Comparison of ENCODE assay signal across 15 cellular contexts in the genomic region with DNA sequence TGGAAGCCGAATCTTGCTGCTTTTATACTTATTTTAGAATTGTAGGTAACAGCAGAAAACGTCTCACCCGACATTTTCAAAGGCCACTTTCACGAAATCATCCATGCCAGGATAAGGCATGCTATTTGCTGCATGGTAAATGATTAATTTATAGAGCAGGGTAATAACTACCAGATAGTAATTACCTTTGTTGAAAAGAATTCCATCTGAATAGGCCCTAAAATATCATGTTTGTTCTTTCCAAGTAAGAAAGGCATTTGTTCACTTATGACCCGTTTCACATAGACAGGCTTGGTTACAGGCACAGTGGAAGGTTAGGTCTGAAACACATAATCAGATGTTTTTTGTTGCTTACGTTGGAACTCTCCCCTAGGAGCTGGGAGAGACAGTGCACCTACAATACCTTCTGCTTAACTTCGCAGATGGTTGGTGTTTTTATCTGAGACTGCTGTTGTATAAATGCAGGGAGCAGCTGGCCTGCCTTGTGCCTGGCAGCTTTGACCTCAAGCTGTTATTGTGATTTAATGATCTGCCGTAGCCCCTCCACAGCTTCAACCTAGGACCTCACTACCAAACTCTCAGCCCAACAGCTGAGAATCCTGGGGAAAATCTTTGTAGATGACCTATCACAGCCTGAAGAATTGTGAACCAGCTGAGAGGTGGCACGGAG. TPM values are rescaled to one million over a fixed set of nuclear protein-coding genes. Genes with fewer than 3 reads are reported as not detected.
DNase-seq lines count a peak whose midpoint lies in the region; ATAC-seq and TF ChIP-seq lines count a peak whose summit lies in the region.
"Had no signal": no experiment of that assay in that cellular context is flagged by ENCODE, and none has a peak within 500 bp of the region (broad histone marks: within the 10 kb centered on the region; RNA-seq: fewer than 3 reads in every experiment).

No MANE protein-coding gene starts in this region.

- no peaks in the 10 kb centered on the region for H3K9me3 Mint-ChIP-seq in activated naive CD4-positive, alpha-beta T cell treated with anti-CD3 and anti-CD28 coated beads, Interleukin-2, amount 50 U/mL, for 72 hours
- H3K9me3 Mint-ChIP-seq: stimulated activated memory B cell treated with anti-CD40 and anti-IgM and Interleukin-4, amounts not matched to agents 10 μg/mL and 1 μg/mL and 100 μg/mL, for 72 hours; T-cell had no signal

- peak overlapping the region; percentile 76 for H3K4me2 ChIP-seq in BLaER1

- peaks cover 6% of the 10 kb centered on the region; the same call in 1 of the 2 replicates for H3K27me3 ChIP-seq in BLaER1

- H3K9ac ChIP-seq in BLaER1, result no peak overlapping the region
- H3K9ac ChIP-seq: BLaER1 treated with 17β-estradiol and CSF1 and Interleukin-3, amounts not matched to agents 10 nM and 100 nM had no signal

- H3K4me1 ChIP-seq in BLaER1 (peaks cover 26% of the 10 kb centered on the region), mucosa of descending colon (ENCODE audit: low read depth) (peaks cover 29% of the 10 kb centered on the region)

- H3K9me3 ChIP-seq in BLaER1, result no peaks in the 10 kb centered on the region
- no peaks in the 10 kb centered on the region for H3K9me3 ChIP-seq in mucosa of descending colon
- H3K9me3 ChIP-seq in T-helper 17 cell (ENCODE audit: control insufficient read depth, low read length, poor library complexity, severe bottlenecking), result peaks cover 2% of the 10 kb centered on the region
- H3K9me3 ChIP-seq: esophagus squamous epithelium had no signal

- no peaks in the 10 kb centered on the region for H3K36me3 ChIP-seq in BLaER1
- H3K36me3 ChIP-seq in mucosa of descending colon (ENCODE audit: low read depth), result no peaks in the 10 kb centered on the region
- H3K36me3 ChIP-seq: BLaER1 treated with 17β-estradiol and CSF1 and Interleukin-3, amounts not matched to agents 10 nM and 100 nM had no signal

- H3K4me3 Mint-ChIP-seq in T-helper 17 cell, result no peak overlapping the region
- H3K4me3 Mint-ChIP-seq: stimulated activated memory B cell treated with anti-CD40 and anti-IgM and Interleukin-4, amounts not matched to agents 10 μg/mL and 1 μg/mL and 100 μg/mL, for 72 hours had no signal

- ATAC-seq in mucosa of descending colon (peak; percentile 31), T-helper 17 cell (no peak), HG03159 (IDR thresholded peaks at IDR 0.05; ENCODE audit: unreplicated experiment) (no peak)
- ATAC-seq in activated naive CD4-positive, alpha-beta T cell treated with anti-CD3 and anti-CD28 coated beads, Interleukin-2, amount 50 U/mL, for 72 hours, result no peak
- ATAC-seq: stimulated activated memory B cell treated with anti-CD40 and anti-IgM and Interleukin-4, amounts not matched to agents 10 μg/mL and 1 μg/mL and 100 μg/mL, for 72 hours; T-cell had no signal

- intact Hi-C loops in mucosa of descending colon (cut with DNase I, micrococcal nuclease), result no loop called here

- H3K27me3 Mint-ChIP-seq in T-helper 17 cell, result peaks cover 62% of the 10 kb centered on the region

- no peak for TF ChIP-seq CTCF in mucosa of descending colon (IDR thresholded peaks at IDR 0.05)

- H3K27ac ChIP-seq in BLaER1, result no peak overlapping the region
- H3K27ac ChIP-seq: BLaER1 treated with 17β-estradiol and CSF1 and Interleukin-3, amounts not matched to agents 10 nM and 100 nM had no signal

- DNase-seq in HuH-7.5 (ENCODE audit: low spot score) (peak; percentile 25), cerebellar cortex (ENCODE audit: low spot score) (peak; percentile 11), mucosa of descending colon (peak in 1 of 3 donors; percentile 22), T-helper 17 cell (no peak), NCI-H1048 (lab: John Stamatoyannopoulos, UW) (no peak)
- no peak for DNase-seq in activated naive CD4-positive, alpha-beta T cell treated with anti-CD3 and anti-CD28 coated beads, Interleukin-2, amount 50 U/mL, for 72 hours (ENCODE audit: low spot score in 2 of 2)
- DNase-seq: activated CD4-positive, alpha-beta T cell treated with anti-CD3 and anti-CD28 coated beads, Interleukin-2, amount 50 U/mL, for 4 hours; activated gamma-delta T cell; esophagus squamous epithelium; nucleus accumbens; T-cell had no signal

- H3K27ac Mint-ChIP-seq in T-helper 17 cell, result no peak overlapping the region
- H3K27ac Mint-ChIP-seq in activated naive CD4-positive, alpha-beta T cell treated with anti-CD3 and anti-CD28 coated beads, Interleukin-2, amount 50 U/mL, for 72 hours, result no peak overlapping the region
- H3K27ac Mint-ChIP-seq: stimulated activated memory B cell treated with anti-CD40 and anti-IgM and Interleukin-4, amounts not matched to agents 10 μg/mL and 1 μg/mL and 100 μg/mL, for 72 hours; T-cell had no signal

- H4K20me1 ChIP-seq in BLaER1, result no peaks in the 10 kb centered on the region
- H4K20me1 ChIP-seq: BLaER1 treated with 17β-estradiol and CSF1 and Interleukin-3, amounts not matched to agents 10 nM and 100 nM had no signal

- no peaks in the 10 kb centered on the region for H3K36me3 Mint-ChIP-seq in T-helper 17 cell (ENCODE audit: low read depth)
- H3K36me3 Mint-ChIP-seq in activated naive CD4-positive, alpha-beta T cell treated with anti-CD3 and anti-CD28 coated beads, Interleukin-2, amount 50 U/mL, for 72 hours, result no peaks in the 10 kb centered on the region
- H3K36me3 Mint-ChIP-seq: stimulated activated memory B cell treated with anti-CD40 and anti-IgM and Interleukin-4, amounts not matched to agents 10 μg/mL and 1 μg/mL and 100 μg/mL, for 72 hours; T-cell had no signal

- H3K4me3 ChIP-seq in BLaER1 (no peak overlapping the region), mucosa of descending colon (no peak overlapping the region)

- H3K4me1 Mint-ChIP-seq in T-helper 17 cell, result peaks cover 4% of the 10 kb centered on the region
- H3K4me1 Mint-ChIP-seq: stimulated activated memory B cell treated with anti-CD40 and anti-IgM and Interleukin-4, amounts not matched to agents 10 μg/mL and 1 μg/mL and 100 μg/mL, for 72 hours had no signal

RNA-seq across cellular contexts. Expression of a gene that starts 1.6 kb away (rescaled TPM):
- total RNA-seq in mucosa of descending colon, result 10 to 100 TPM; 37.4 to 89.1 (median 49.5) TPM
- 1 to 10 TPM in 1 of 2 donors, under 1 TPM in 1; 0.68 to 2.1 TPM for total RNA-seq in T-helper 17 cell
- not detected for total RNA-seq in activated naive CD4-positive, alpha-beta T cell treated with anti-CD3 and anti-CD28 coated beads, Interleukin-2, amount 50 U/mL, for 72 hours

Comparison
In these comparisons a context has a peak if more than half of its experiments do, and no peak if none do; other contexts are left out.
1. DNase-seq: peak in HuH-7.5 (single experiment) and cerebellar cortex (single experiment); none in T-helper 17 cell (0 of 3), NCI-H1048 (single experiment) and activated naive CD4-positive, alpha-beta T cell treated with anti-CD3 and anti-CD28 coated beads, Interleukin-2, amount 50 U/mL, for 72 hours (0 of 2).
2. RNA of a gene that starts 1.6 kb away (total RNA-seq): 37.4 to 89.1 TPM in mucosa of descending colon; 0.68 to 2.1 TPM in T-helper 17 cell and not detected in activated naive CD4-positive, alpha-beta T cell treated with anti-CD3 and anti-CD28 coated beads, Interleukin-2, amount 50 U/mL, for 72 hours; every median in the first group is over 10 times any median in the second.